In the genomic region with DNA sequence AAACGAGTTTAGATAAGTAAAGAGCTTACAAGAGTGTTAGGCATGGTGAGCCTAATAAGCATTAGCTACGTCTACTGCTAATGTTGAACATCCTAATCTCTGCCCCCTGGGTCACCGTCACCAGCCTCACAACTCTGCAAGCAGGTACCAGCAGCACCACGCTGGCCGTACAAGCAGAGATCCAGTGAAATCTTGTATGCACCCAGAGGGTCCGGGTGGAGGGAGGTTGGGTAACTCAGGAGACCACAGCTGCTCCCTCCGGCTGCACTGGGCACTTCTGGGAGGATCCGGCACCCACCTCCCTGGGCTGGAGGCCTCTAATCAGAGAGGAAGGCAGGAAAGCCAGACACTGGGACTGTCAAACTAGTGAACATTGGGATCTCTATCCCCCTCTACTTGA, we compare ENCODE assay signal across 1 cellular context.
TF ChIP-seq lines count a peak whose summit lies in the region.

No MANE protein-coding gene starts in this region.

TF ChIP-seq in WTC11, 78 proteins besides CTCF, POLR2A, EP300 and RAD21 (continued from another document):
- TF ChIP-seq, protein P1, sequence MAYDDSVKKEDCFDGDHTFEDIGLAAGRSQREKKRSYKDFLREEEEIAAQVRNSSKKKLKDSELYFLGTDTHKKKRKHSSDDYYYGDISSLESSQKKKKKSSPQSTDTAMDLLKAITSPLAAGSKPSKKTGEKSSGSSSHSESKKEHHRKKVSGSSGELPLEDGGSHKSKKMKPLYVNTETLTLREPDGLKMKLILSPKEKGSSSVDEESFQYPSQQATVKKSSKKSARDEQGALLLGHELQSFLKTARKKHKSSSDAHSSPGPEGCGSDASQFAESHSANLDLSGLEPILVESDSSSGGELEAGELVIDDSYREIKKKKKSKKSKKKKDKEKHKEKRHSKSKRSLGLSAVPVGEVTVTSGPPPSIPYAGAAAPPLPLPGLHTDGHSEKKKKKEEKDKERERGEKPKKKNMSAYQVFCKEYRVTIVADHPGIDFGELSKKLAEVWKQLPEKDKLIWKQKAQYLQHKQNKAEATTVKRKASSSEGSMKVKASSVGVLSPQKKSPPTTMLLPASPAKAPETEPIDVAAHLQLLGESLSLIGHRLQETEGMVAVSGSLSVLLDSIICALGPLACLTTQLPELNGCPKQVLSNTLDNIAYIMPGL (CRISPR knock-in tag; IDR thresholded peaks at IDR 0.05) = no peak
- no peak for TF ChIP-seq GRHL2 (CRISPR knock-in tag; IDR thresholded peaks at IDR 0.05; ENCODE audit: insufficient replicate concordance, severe bottlenecking)
TF ChIP-seq in WTC11: peak in this region for 0.
